Comparison of ENCODE assay signal across 8 cellular contexts in the genomic region with DNA sequence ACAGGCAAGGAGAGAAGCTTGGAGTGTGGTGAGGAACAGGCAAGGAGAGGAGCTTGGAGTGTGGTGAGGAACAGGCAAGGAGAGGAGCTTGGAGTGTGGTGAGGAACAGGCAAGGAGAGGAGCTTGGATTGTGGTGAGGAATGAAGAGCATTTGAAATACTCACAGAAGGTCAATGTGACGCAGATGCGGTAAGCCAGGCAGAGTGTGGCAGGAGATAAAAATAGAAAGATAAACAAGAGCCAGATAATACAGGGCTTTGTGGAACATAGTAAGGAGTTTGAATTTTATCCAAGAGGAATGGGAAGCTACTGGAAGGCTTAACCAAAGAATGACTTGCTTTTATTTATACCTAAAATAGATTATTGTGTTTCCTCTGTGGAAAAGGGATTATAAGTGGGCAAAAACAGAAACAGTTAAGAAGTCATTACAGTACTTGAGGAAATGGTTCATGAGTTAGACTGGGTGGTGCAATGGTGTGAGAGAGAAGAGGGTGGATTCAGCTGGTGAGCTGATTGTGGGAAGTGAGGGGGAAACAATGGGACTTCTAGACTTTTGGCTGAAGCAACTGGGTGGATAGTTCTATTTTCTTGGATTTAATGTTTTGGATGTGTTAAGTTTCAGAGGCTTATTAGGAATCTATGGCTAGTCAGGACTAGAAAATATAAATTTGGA.
DNase-seq lines count a peak whose midpoint lies in the region; ATAC-seq, FAIRE-seq and TF ChIP-seq lines count a peak whose summit lies in the region.
"Not testable (repeated sequence)": the region's sequence is repeated elsewhere in the genome, so short reads cannot be mapped to it uniquely, and the experiment has no call there.

No MANE protein-coding gene starts in this region.

- not testable (repeated sequence) for FAIRE-seq in pancreas (lab: Jason Lieb, UNC)

- not testable (repeated sequence) for H3K27me3 ChIP-seq in body of pancreas; heart left ventricle; right cardiac atrium (ENCODE audit: control insufficient read depth, insufficient read depth); pancreas

- not testable (repeated sequence) for H3K4me3 ChIP-seq in body of pancreas; heart left ventricle; right cardiac atrium (ENCODE audit: low read length); pancreas

- intact Hi-C loops in body of pancreas (cut with DNase I); Right ventricle myocardium inferior (cut with DNase I); Right ventricle myocardium superior (cut with DNase I); heart left ventricle (cut with DNase I); left cardiac atrium (cut with DNase I); left ventricle myocardium superior (cut with micrococcal nuclease); right cardiac atrium (cut with DNase I); pancreas (cut with DNase I): not testable (repeated sequence)

- H3K27ac ChIP-seq in body of pancreas; heart left ventricle; right cardiac atrium (ENCODE audit: low read length); pancreas: not testable (repeated sequence)

- ATAC-seq in body of pancreas (peak; percentile 87), Right ventricle myocardium inferior (peak; percentile 62), Right ventricle myocardium superior (ENCODE audit: poor library complexity) (peak; percentile 68), heart left ventricle (peak; percentile 73 to 91 (median 84)), left cardiac atrium (peak; percentile 12 to 81), left ventricle myocardium superior (peak; percentile 51), right cardiac atrium (peak; percentile 37 to 51), pancreas (peak; percentile 79 to 93 (median 88))

- H3K36me3 ChIP-seq in body of pancreas (replicated peaks in 1 of 2; ENCODE audit: insufficient read depth in 1 of 2, low read depth in 2 of 2); heart left ventricle; pancreas: not testable (repeated sequence)

- not testable (repeated sequence) for TF ChIP-seq POLR2A in body of pancreas (IDR thresholded peaks at IDR 0.05); heart left ventricle (IDR thresholded peaks at IDR 0.05)

- whole genome bisulfite sequencing in body of pancreas, 2 donors: 32 to 61% methylated on average over 2 of the region's 2 CpGs
- WGBS in heart left ventricle, 4 donors: 44 to 69% methylated on average over 2 of the region's 2 CpGs; no CpG with 5 or more reads in 2 of the 4 donors
- no CpG with 5 or more reads among the region's 2 CpGs for WGBS in right cardiac atrium
- WGBS in pancreas, 2 donors: 40% methylated on average over 1 of the region's 2 CpGs; no CpG with 5 or more reads in 1 of the 2 donors

- not testable (repeated sequence) for H3K9me3 ChIP-seq in body of pancreas; heart left ventricle; right cardiac atrium (ENCODE audit: control insufficient read depth, low read length); pancreas

- not testable (repeated sequence) for TF ChIP-seq CTCF in body of pancreas (IDR thresholded peaks at IDR 0.05); heart left ventricle (IDR thresholded peaks at IDR 0.05); pancreas (IDR thresholded peaks at IDR 0.05)

- not testable (repeated sequence) for DNase-seq in body of pancreas; Right ventricle myocardium inferior (ENCODE audit: missing footprints); Right ventricle myocardium superior; heart left ventricle; left cardiac atrium; left ventricle myocardium superior; right cardiac atrium; pancreas

- H3K4me1 ChIP-seq in body of pancreas; heart left ventricle; right cardiac atrium (ENCODE audit: control insufficient read depth, insufficient read depth, low read length); pancreas: not testable (repeated sequence)
